Comparison of ENCODE assay signal across 15 cellular contexts in the genomic region with DNA sequence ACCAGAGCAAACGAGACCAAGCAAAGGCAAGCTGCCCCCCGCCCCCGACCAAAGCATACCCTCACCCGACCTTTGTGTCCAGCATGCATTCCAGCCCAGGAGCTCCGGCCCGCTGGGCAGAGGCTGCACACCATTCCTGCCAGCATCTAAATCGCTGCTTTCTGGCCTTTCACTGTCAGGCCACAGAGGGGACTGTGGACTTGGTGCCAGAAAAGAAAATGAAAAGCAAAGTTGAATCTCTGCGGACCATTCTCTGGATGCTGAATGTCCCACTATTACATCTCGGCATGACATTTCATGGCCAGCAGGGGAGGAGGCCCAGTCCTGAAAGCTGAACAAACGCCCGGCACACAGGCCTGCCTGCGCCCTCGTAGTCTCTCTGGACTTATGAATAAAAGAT. TPM values are rescaled to one million over a fixed set of nuclear protein-coding genes. Genes with fewer than 3 reads are reported as not detected.
DNase-seq lines count a peak whose midpoint lies in the region; ATAC-seq, FAIRE-seq and TF ChIP-seq lines count a peak whose summit lies in the region.
"Had no signal": no experiment of that assay in that cellular context is flagged by ENCODE, and none has a peak within 500 bp of the region (broad histone marks: within the 10 kb centered on the region; RNA-seq: fewer than 3 reads in every experiment).

No MANE protein-coding gene starts in this region.

- peak overlapping the region; percentile 54 for H3K27ac Mint-ChIP-seq in mesothelial cell of epicardium
- H3K27ac Mint-ChIP-seq: activated CD4-positive, alpha-beta T cell treated with anti-CD3 and anti-CD28 coated beads for 36 hours; activated T-helper 17 cell treated with anti-CD3 and anti-CD28 coated beads, Interleukin-2, amount 50 U/mL, for 72 hours; CD4-positive, alpha-beta memory T cell had no signal

- peak overlapping the region; percentile 23 for H2AFZ ChIP-seq in fibroblast of lung (ENCODE audit: low read length)

- H3K4me1 ChIP-seq in adipocyte (ENCODE audit: control insufficient read depth, insufficient read depth, low read length) (peaks cover 27% of the 10 kb centered on the region), fibroblast of lung (ENCODE audit: control insufficient read depth, extremely low read depth, insufficient read depth, low read length) (no peaks in the 10 kb centered on the region)

- H3K79me2 ChIP-seq in fibroblast of lung (ENCODE audit: control insufficient read depth, insufficient read depth, low read length): no peaks in the 10 kb centered on the region

- DNase-seq in adipocyte (ENCODE audit: low read depth): no peak
- no peak for DNase-seq in fibroblast of lung (ENCODE audit: low read depth in 2 of 2)
- DNase-seq in mesothelial cell of epicardium (ENCODE audit: low spot score in 2 of 2, unreplicated experiment in 2 of 2): no peak
- peak in 18 of 49 donors; percentile 4 to 36 (median 12) for DNase-seq in substantia nigra (lab: John Stamatoyannopoulos, UW)
- no peak for DNase-seq in D721Med (ENCODE audit: insufficient read length, low spot score)
- DNase-seq: activated CD4-positive, alpha-beta T cell treated with anti-CD3 and anti-CD28 coated beads for 36 hours; CD4-positive, alpha-beta memory T cell; central memory CD4-positive, alpha-beta T cell; NCI-H187; NCI-H82 had no signal

- H3K36me3 ChIP-seq in adipocyte (ENCODE audit: control insufficient read depth, insufficient read depth, low read length, severe bottlenecking) (no peaks in the 10 kb centered on the region), fibroblast of lung (ENCODE audit: control insufficient read depth, insufficient read depth, low read length) (no peaks in the 10 kb centered on the region)

- no peak for FAIRE-seq in D721Med (lab: Jason Lieb, UNC)

- H3K4me1 Mint-ChIP-seq in mesothelial cell of epicardium: peaks cover 71% of the 10 kb centered on the region
- H3K4me1 Mint-ChIP-seq: activated CD4-positive, alpha-beta T cell treated with anti-CD3 and anti-CD28 coated beads for 36 hours; activated T-helper 17 cell treated with anti-CD3 and anti-CD28 coated beads, Interleukin-2, amount 50 U/mL, for 72 hours; CD4-positive, alpha-beta memory T cell had no signal

- no peaks in the 10 kb centered on the region for H3K9me3 Mint-ChIP-seq in mesothelial cell of epicardium
- H3K9me3 Mint-ChIP-seq: activated T-helper 17 cell treated with anti-CD3 and anti-CD28 coated beads, Interleukin-2, amount 50 U/mL, for 72 hours had no signal

- ATAC-seq in HG03457 (IDR thresholded peaks at IDR 0.05; ENCODE audit: unreplicated experiment) (no peak), GM18909 (IDR thresholded peaks at IDR 0.05; ENCODE audit: poor library complexity, unreplicated experiment) (no peak), GM21381 (IDR thresholded peaks at IDR 0.05; ENCODE audit: unreplicated experiment) (no peak)
- ATAC-seq: activated CD4-positive, alpha-beta T cell treated with anti-CD3 and anti-CD28 coated beads for 36 hours; activated T-helper 17 cell treated with anti-CD3 and anti-CD28 coated beads, Interleukin-2, amount 50 U/mL, for 72 hours had no signal

- peak overlapping the region; percentile 61 for H3K4me3 ChIP-seq in adipocyte (ENCODE audit: low read length)
- H3K4me3 ChIP-seq in fibroblast of lung (replicated peaks in 1 of 4; ENCODE audit: control extremely low read depth in 1 of 4, insufficient read depth in 1 of 4, low read depth in 3 of 4, low read length in 4 of 4): no peak overlapping the region

- no peaks in the 10 kb centered on the region for H3K27me3 Mint-ChIP-seq in mesothelial cell of epicardium (ENCODE audit: low read depth)

- peak overlapping the region; percentile 55 for H3K9ac ChIP-seq in adipocyte (ENCODE audit: low read length)
- no peak overlapping the region for H3K9ac ChIP-seq in fibroblast of lung (ENCODE audit: insufficient read depth, low read length)

- H3K4me2 ChIP-seq in fibroblast of lung (ENCODE audit: extremely low read depth, insufficient read depth, low read length): peak overlapping the region; percentile 51

- H3K27ac ChIP-seq in fibroblast of lung (ENCODE audit: insufficient read depth, low read length) (no peak overlapping the region), substantia nigra (ENCODE audit: low read depth, low read length, poor library complexity, severe bottlenecking) (peak overlapping the region; percentile 43)

- H3K9me3 ChIP-seq in adipocyte (ENCODE audit: control insufficient read depth, low read length) (no peaks in the 10 kb centered on the region), fibroblast of lung (ENCODE audit: control insufficient read depth, insufficient read depth, low read depth, low read length) (no peaks in the 10 kb centered on the region)

- H3K36me3 Mint-ChIP-seq in mesothelial cell of epicardium: peaks cover 5% of the 10 kb centered on the region
- H3K36me3 Mint-ChIP-seq: CD4-positive, alpha-beta memory T cell had no signal

- H3K27me3 ChIP-seq in adipocyte (replicated peaks; ENCODE audit: control insufficient read depth, insufficient read depth, low read length) (no peaks in the 10 kb centered on the region), fibroblast of lung (ENCODE audit: control insufficient read depth, insufficient read depth, low read length) (no peaks in the 10 kb centered on the region)

- no peak for TF ChIP-seq CTCF in fibroblast of lung (conservative IDR thresholded peaks at IDR 0.05 in 1 of 2, IDR thresholded peaks at IDR 0.05 in 1 of 2; ENCODE audit: low read depth in 1 of 2, low read length in 2 of 2)
- TF ChIP-seq CTCF in mesothelial cell of epicardium (IDR thresholded peaks at IDR 0.05; ENCODE audit: unreplicated experiment): no peak
- no peak for TF ChIP-seq CTCF in D721Med (IDR thresholded peaks at IDR 0.05; ENCODE audit: insufficient read depth, missing control alignments)

- no peak overlapping the region for H3K4me3 Mint-ChIP-seq in mesothelial cell of epicardium
- H3K4me3 Mint-ChIP-seq: activated CD4-positive, alpha-beta T cell treated with anti-CD3 and anti-CD28 coated beads for 36 hours; activated T-helper 17 cell treated with anti-CD3 and anti-CD28 coated beads, Interleukin-2, amount 50 U/mL, for 72 hours; CD4-positive, alpha-beta memory T cell had no signal

- H4K20me1 ChIP-seq in fibroblast of lung (ENCODE audit: control insufficient read depth, extremely low read depth, insufficient read depth, low read length): no peaks in the 10 kb centered on the region

RNA-seq across cellular contexts. Expression of a gene that starts 13.0 kb away (rescaled TPM):
- total RNA-seq in fibroblast of lung: 1.8 and 2.1 TPM in 2 replicates
- polyA plus RNA-seq in fibroblast of lung: 0.60 and 3.1 TPM in 2 replicates
- polyA plus RNA-seq in fibroblast of lung (2012): 0.47 and 2.2 TPM in 2 replicates
- polyA minus RNA-seq in fibroblast of lung (ENCODE audit: low replicate concordance): 1.1 and 10.0 TPM in 2 replicates
- total RNA-seq in mesothelial cell of epicardium: 27.5 to 30.3 TPM (median 27.9 TPM) in 3 replicates
- total RNA-seq: CD4-positive, alpha-beta memory T cell had no signal
- polyA plus RNA-seq: CD4-positive, alpha-beta memory T cell had no signal

RNA-seq across cellular contexts. Expression of a gene that starts 47.6 kb away (rescaled TPM):
- total RNA-seq in fibroblast of lung (0.26 and 0.99 TPM in 2 replicates), mesothelial cell of epicardium (1.5 to 2.4 TPM (median 1.7 TPM) in 3 replicates)
- 0.64 and 0.72 TPM in 2 replicates for polyA plus RNA-seq in fibroblast of lung
- polyA plus RNA-seq in fibroblast of lung (2012): 0.40 and 0.62 TPM in 2 replicates
- not detected in 2 replicates for polyA minus RNA-seq in fibroblast of lung (ENCODE audit: low replicate concordance)
- total RNA-seq: CD4-positive, alpha-beta memory T cell; mesenteric fat pad had no signal
- polyA plus RNA-seq: CD4-positive, alpha-beta memory T cell had no signal
